Comparison of ENCODE assay signal across 16 cellular contexts in the genomic region with DNA sequence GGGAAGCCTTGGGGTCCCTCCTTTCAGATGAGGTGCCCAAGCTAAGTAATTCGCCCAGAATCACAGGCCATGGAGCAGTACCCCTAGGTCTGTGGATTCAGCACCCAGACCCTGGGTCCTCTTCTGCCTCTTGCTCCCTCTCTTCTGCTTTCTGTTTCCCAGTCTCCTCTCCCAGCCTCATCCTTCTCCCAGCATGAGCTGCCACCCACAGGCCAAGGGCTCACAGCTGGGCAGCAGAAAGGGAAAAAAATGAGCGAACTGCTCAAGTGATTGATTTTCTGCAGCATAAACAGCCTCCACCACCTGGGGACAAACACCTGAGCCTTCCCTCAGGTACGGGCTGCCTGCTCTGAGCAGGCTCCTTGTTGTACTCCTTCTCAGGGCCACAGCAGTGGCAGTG.
DNase-seq lines count a peak whose midpoint lies in the region; ATAC-seq and TF ChIP-seq lines count a peak whose summit lies in the region.
"Had no signal": no experiment of that assay in that cellular context is flagged by ENCODE, and none has a peak within 500 bp of the region (broad histone marks: within the 10 kb centered on the region; RNA-seq: fewer than 3 reads in every experiment).

No MANE protein-coding gene starts in this region.

- H3K9ac ChIP-seq in H9 (ENCODE audit: extremely low read depth, insufficient read length, low read length), result no peak overlapping the region
- no peak overlapping the region for H3K9ac ChIP-seq in neuronal stem cell (ENCODE audit: low read depth, low read length, poor library complexity)
- H3K9ac ChIP-seq: BLaER1 had no signal

- no peaks in the 10 kb centered on the region for H3K27me3 Mint-ChIP-seq in H9 (ENCODE audit: low read depth)
- no peaks in the 10 kb centered on the region for H3K27me3 Mint-ChIP-seq in activated naive CD4-positive, alpha-beta T cell treated with anti-CD3 and anti-CD28 coated beads, Interleukin-2, amount 10 ng/mL, durations not matched to agents 7 days and 5 days
- H3K27me3 Mint-ChIP-seq: CD4-positive, alpha-beta memory T cell had no signal

- H2BK5ac ChIP-seq in H9 (ENCODE audit: insufficient read length, low read length) (no peak overlapping the region), neuronal stem cell (ENCODE audit: low read length) (no peak overlapping the region)

- H3K9me3 ChIP-seq in H9 (ENCODE audit: control insufficient read depth, low read depth, low read length) (no peaks in the 10 kb centered on the region), neuronal stem cell (replicated peaks in 1 of 2; ENCODE audit: control insufficient read depth in 2 of 2, insufficient read depth in 1 of 2, low read depth in 1 of 2, low read length in 2 of 2) (no peaks in the 10 kb centered on the region), gastrocnemius medialis (no peaks in the 10 kb centered on the region)
- H3K9me3 ChIP-seq: BLaER1, SJSA1 had no signal

- no peak for TF ChIP-seq POLR2A in gastrocnemius medialis (IDR thresholded peaks at IDR 0.05)

- peak overlapping the region; percentile 64; the same call in 1 of the 2 replicates for H3K14ac ChIP-seq in H9 (ENCODE audit: insufficient read depth, low read length)
- H3K14ac ChIP-seq in neuronal stem cell (ENCODE audit: low read length), result no peak overlapping the region

- no peak for DNase-seq in H9
- peak; percentile 13 for DNase-seq in NCI-H146 treated with DMSO at 0.1 percent for 48 hours (lab: John Stamatoyannopoulos, UW; ENCODE audit: unreplicated experiment)
- no peak for DNase-seq in RWPE1 (ENCODE audit: low spot score)
- no peak for DNase-seq in neuronal stem cell (ENCODE audit: low spot score)
- no peak for DNase-seq in gastrocnemius medialis
- no peak for DNase-seq in dermis blood vessel endothelial cell
- no peak for DNase-seq in activated naive CD4-positive, alpha-beta T cell treated with anti-CD3 and anti-CD28 coated beads, Interleukin-2, amount 10 ng/mL, durations not matched to agents 7 days and 5 days
- DNase-seq: CD4-positive, alpha-beta memory T cell; DMS153; Kasumi-1; NCI-H1436; NK-92 treated with Interleukin-12 subunit alpha and Interleukin-12 subunit beta, amount 100 ng/mL, for 24 hours; T-helper 1 cell had no signal

- no peak overlapping the region for H3K18ac ChIP-seq in H9 (ENCODE audit: insufficient read length, low read depth, low read length)
- peak overlapping the region; percentile 16 for H3K18ac ChIP-seq in neuronal stem cell (ENCODE audit: low read length)

- H3K79me1 ChIP-seq in H9 (ENCODE audit: insufficient read depth, low read depth, low read length, poor library complexity, severe bottlenecking) (no peaks in the 10 kb centered on the region), neuronal stem cell (ENCODE audit: low read depth, low read length) (no peaks in the 10 kb centered on the region)

- H2BK12ac ChIP-seq in H9 (ENCODE audit: insufficient read length, low read depth, low read length) (no peak overlapping the region), neuronal stem cell (ENCODE audit: low read length) (no peak overlapping the region)

- H3K4me1 ChIP-seq in H9 (ENCODE audit: insufficient read depth, low read length) (no peaks in the 10 kb centered on the region; the same call in 1 of the 2 replicates), neuronal stem cell (ENCODE audit: control insufficient read depth in 2 of 2, insufficient read depth in 1 of 2, low read depth in 1 of 2, low read length in 2 of 2) (peaks cover 0 to 5% of the 10 kb centered on the region in 2 donors), gastrocnemius medialis (no peaks in the 10 kb centered on the region)
- H3K4me1 ChIP-seq: BLaER1 had no signal

- H3K79me2 ChIP-seq in H9 (ENCODE audit: insufficient read depth, low read length), result no peaks in the 10 kb centered on the region

- H2BK120ac ChIP-seq in H9 (ENCODE audit: low read depth, low read length, poor library complexity, severe bottlenecking) (no peak overlapping the region), neuronal stem cell (ENCODE audit: low read depth, low read length) (no peak overlapping the region)

- H3K4ac ChIP-seq in H9 (ENCODE audit: low read depth, low read length), result no peak overlapping the region
- H3K4ac ChIP-seq in neuronal stem cell (ENCODE audit: low read length), result no peak overlapping the region

- no peaks in the 10 kb centered on the region for H3K9me3 Mint-ChIP-seq in H9
- no peaks in the 10 kb centered on the region for H3K9me3 Mint-ChIP-seq in activated naive CD4-positive, alpha-beta T cell treated with anti-CD3 and anti-CD28 coated beads, Interleukin-2, amount 10 ng/mL, durations not matched to agents 7 days and 5 days
- H3K9me3 Mint-ChIP-seq: CD4-positive, alpha-beta memory T cell had no signal

- H3K27me3 ChIP-seq in H9 (ENCODE audit: insufficient read depth, low read length) (no peaks in the 10 kb centered on the region), neuronal stem cell (ENCODE audit: control insufficient read depth in 3 of 3, insufficient read depth in 3 of 3, low read depth in 1 of 3, low read length in 3 of 3) (no peaks in the 10 kb centered on the region), gastrocnemius medialis (no peaks in the 10 kb centered on the region)
- H3K27me3 ChIP-seq: BLaER1, SJSA1 had no signal

- in situ Hi-C loops in gastrocnemius medialis (cut with MboI; ENCODE audit: low sequenced_read_pairs in 4 of 4), result no loop called here

- ATAC-seq in gastrocnemius medialis, result no peak
- ATAC-seq: Panc1 had no signal

- H4K91ac ChIP-seq in H9 (ENCODE audit: insufficient read length, low read depth, low read length), result no peak overlapping the region
- H4K91ac ChIP-seq in neuronal stem cell (ENCODE audit: low read depth, low read length, poor library complexity), result peak overlapping the region; percentile 60

- no peak overlapping the region; a peak in 1 of 7 replicates for H3K27ac Mint-ChIP-seq in H9
- no peak overlapping the region for H3K27ac Mint-ChIP-seq in activated naive CD4-positive, alpha-beta T cell treated with anti-CD3 and anti-CD28 coated beads, Interleukin-2, amount 10 ng/mL, durations not matched to agents 7 days and 5 days

- no peak for TF ChIP-seq CTCF in H9 (conservative IDR thresholded peaks at IDR 0.05)
- no peak for TF ChIP-seq CTCF in RWPE1 (conservative IDR thresholded peaks at IDR 0.05; ENCODE audit: low read depth)
- no peak for TF ChIP-seq CTCF in gastrocnemius medialis (IDR thresholded peaks at IDR 0.05 in 4 of 5, conservative IDR thresholded peaks at IDR 0.05 in 1 of 5)

- H2AK5ac ChIP-seq in H9 (ENCODE audit: insufficient read length, low read length) (no peak overlapping the region), neuronal stem cell (ENCODE audit: low read depth, low read length) (peak overlapping the region; percentile 72)

- H4K20me1 ChIP-seq in H9 (ENCODE audit: control insufficient read depth, insufficient read depth, insufficient read length), result no peaks in the 10 kb centered on the region
- H4K20me1 ChIP-seq: BLaER1 had no signal

- no peak overlapping the region for H2BK20ac ChIP-seq in H9 (ENCODE audit: low read depth, low read length, poor library complexity, severe bottlenecking)

- H3K4me3 Mint-ChIP-seq in H9, result no peak overlapping the region
- H3K4me3 Mint-ChIP-seq in activated naive CD4-positive, alpha-beta T cell treated with anti-CD3 and anti-CD28 coated beads, Interleukin-2, amount 10 ng/mL, durations not matched to agents 7 days and 5 days, result no peak overlapping the region
- H3K4me3 Mint-ChIP-seq: CD4-positive, alpha-beta memory T cell had no signal

- H3T11ph ChIP-seq in H9 (ENCODE audit: low read length), result no peak overlapping the region

- H3K4me2 ChIP-seq in H9 (ENCODE audit: insufficient read depth, insufficient read length, low read length), result no peak overlapping the region
- no peak overlapping the region for H3K4me2 ChIP-seq in neuronal stem cell (ENCODE audit: insufficient read depth, low read length, poor library complexity, severe bottlenecking)
- H3K4me2 ChIP-seq: BLaER1 had no signal

- H3K27ac ChIP-seq in H9 (ENCODE audit: insufficient read length, low read depth, low read length), result no peak overlapping the region
- peak overlapping the region; percentile 1; the same call in 1 of the 2 replicates for H3K27ac ChIP-seq in RWPE1
- no peak overlapping the region for H3K27ac ChIP-seq in neuronal stem cell (replicated peaks; ENCODE audit: low read length)
- no peak overlapping the region for H3K27ac ChIP-seq in gastrocnemius medialis
- H3K27ac ChIP-seq: BLaER1, SJSA1 had no signal

- WGBS in H9 (ENCODE audit: extremely low coverage, insufficient read length, low lambda C conversion rate), result no CpG with 5 or more reads among the region's 3 CpGs
- WGBS in neuronal stem cell (ENCODE audit: extremely low coverage in 2 of 2, insufficient read length in 2 of 2, insufficient replicate concordance in 1 of 2), 2 donors, result no CpG with 5 or more reads among the region's 3 CpGs

- H2BK15ac ChIP-seq in H9 (ENCODE audit: low read depth, low read length) (no peak overlapping the region), neuronal stem cell (ENCODE audit: low read length) (no peak overlapping the region)

- H3K36me3 Mint-ChIP-seq in H9 (ENCODE audit: insufficient read depth in 1 of 3, low read depth in 3 of 3), result no peaks in the 10 kb centered on the region
- peaks cover 17% of the 10 kb centered on the region for H3K36me3 Mint-ChIP-seq in activated naive CD4-positive, alpha-beta T cell treated with anti-CD3 and anti-CD28 coated beads, Interleukin-2, amount 10 ng/mL, durations not matched to agents 7 days and 5 days

- H2AFZ ChIP-seq in H9 (ENCODE audit: low read length) (no peak overlapping the region), neuronal stem cell (ENCODE audit: low read length) (no peak overlapping the region)

- H3K23me2 ChIP-seq in H9 (ENCODE audit: insufficient read length, low read depth, low read length, poor library complexity, severe bottlenecking), result no peaks in the 10 kb centered on the region

- CTCF ChIA-PET in RWPE1 (lab: Yijun Ruan, JAX), result no interaction called here
- CTCF ChIA-PET in activated naive CD4-positive, alpha-beta T cell treated with anti-CD3 and anti-CD28 coated beads, Interleukin-2, amount 10 ng/mL, durations not matched to agents 7 days and 5 days (lab: Charles Lee), result no interaction called here

- peaks cover 0 to 43% of the 10 kb centered on the region in 2 donors for H3K36me3 ChIP-seq in neuronal stem cell (replicated peaks in 1 of 2; ENCODE audit: control insufficient read depth in 2 of 2, insufficient read depth in 2 of 2, low read length in 2 of 2)
- no peaks in the 10 kb centered on the region for H3K36me3 ChIP-seq in gastrocnemius medialis
- H3K36me3 ChIP-seq: BLaER1 had no signal

- no peak overlapping the region for H4K5ac ChIP-seq in H9 (ENCODE audit: insufficient read length, low read depth, low read length)

- H3K23ac ChIP-seq in H9 (ENCODE audit: insufficient read length, low read depth, low read length) (no peak overlapping the region), neuronal stem cell (ENCODE audit: low read depth, low read length, poor library complexity) (no peak overlapping the region)

- POLR2A ChIA-PET in RWPE1 (lab: Yijun Ruan, JAX; ENCODE audit: low non-redundant PET), result no interaction called here

- no peak overlapping the region for H4K8ac ChIP-seq in H9 (replicated peaks; ENCODE audit: insufficient read length, low read depth, low read length)
- no peak overlapping the region for H4K8ac ChIP-seq in neuronal stem cell (ENCODE audit: low read depth, low read length)

- no peak overlapping the region for H3K56ac ChIP-seq in H9 (ENCODE audit: insufficient read length, low read depth, low read length)

- peaks cover 0 to 6% of the 10 kb centered on the region in 2 experiments; a peak in 2 of 4 replicates for H3K4me1 Mint-ChIP-seq in H9
- H3K4me1 Mint-ChIP-seq in activated naive CD4-positive, alpha-beta T cell treated with anti-CD3 and anti-CD28 coated beads, Interleukin-2, amount 10 ng/mL, durations not matched to agents 7 days and 5 days, result no peaks in the 10 kb centered on the region
- H3K4me1 Mint-ChIP-seq: CD4-positive, alpha-beta memory T cell had no signal

- intact Hi-C loops in gastrocnemius medialis (cut with DNase I; ENCODE audit: low total_unique reads), result no loop called here

- H3K4me3 ChIP-seq in neuronal stem cell (ENCODE audit: low read length in 2 of 2) (no peak overlapping the region), gastrocnemius medialis (no peak overlapping the region)
- H3K4me3 ChIP-seq: BLaER1, SJSA1 had no signal
